1 cellular context compared by ENCODE assay signal in the genomic region with DNA sequence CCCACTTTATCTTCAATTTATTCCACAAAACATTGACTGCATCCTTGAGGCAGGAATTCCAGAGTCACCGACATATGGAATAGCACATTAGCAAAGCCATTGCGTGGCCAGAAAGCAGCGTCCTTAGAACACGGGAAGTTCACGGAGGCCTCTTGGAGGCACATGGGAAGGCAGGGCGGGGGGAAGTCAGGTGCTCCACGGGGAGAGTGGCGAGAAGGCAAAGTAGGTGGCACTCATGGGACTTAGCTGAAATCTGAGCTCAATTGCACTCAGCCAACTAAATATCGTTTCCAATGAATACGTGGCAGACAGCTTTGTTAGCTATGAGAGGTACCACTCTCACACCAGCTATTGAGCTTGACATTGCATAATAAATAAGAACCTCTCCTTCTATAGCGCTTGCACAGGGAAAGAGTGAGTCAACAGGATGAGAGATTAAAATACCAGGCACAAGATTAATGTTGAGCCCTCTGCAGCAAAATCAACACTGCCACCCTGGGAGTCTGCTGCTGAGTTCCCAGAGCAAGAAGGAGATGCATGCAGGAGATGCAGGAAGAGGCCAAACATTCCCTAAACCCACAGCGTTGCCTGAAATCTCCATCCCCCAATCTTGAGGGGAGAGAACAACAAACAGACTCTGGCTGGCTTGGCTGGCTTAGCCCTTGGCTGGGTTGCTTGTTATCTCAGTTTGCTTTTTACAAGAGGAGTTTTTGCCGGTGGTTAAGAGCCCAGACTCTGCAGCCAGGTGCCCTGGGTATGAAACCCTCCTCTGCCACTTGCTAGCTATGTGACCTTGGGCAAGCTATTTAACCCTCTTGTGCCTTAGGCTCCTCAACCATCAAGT.
TF ChIP-seq lines count a peak whose summit lies in the region.

No MANE protein-coding gene starts in this region.

TF ChIP-seq in H1, 55 proteins besides CTCF, POLR2A, EP300 and RAD21:
- TF ChIP-seq ASH2L (IDR thresholded peaks at IDR 0.05; ENCODE audit: low read length) (no peak), TBP (IDR thresholded peaks at IDR 0.05; ENCODE audit: low read depth, low read length) (no peak), KDM4A (IDR thresholded peaks at IDR 0.05; ENCODE audit: low read depth, low read length, severe bottlenecking) (no peak), MAFK (IDR thresholded peaks at IDR 0.05; ENCODE audit: low read depth, low read length) (no peak), BCL11A (IDR thresholded peaks at IDR 0.05; ENCODE audit: low read depth in 2 of 2, low read length in 2 of 2) (no peak), SIX5 (IDR thresholded peaks at IDR 0.05; ENCODE audit: low read depth, low read length) (no peak), KDM5A (IDR thresholded peaks at IDR 0.05; ENCODE audit: low read length) (no peak), CHD7 (IDR thresholded peaks at IDR 0.05; ENCODE audit: insufficient replicate concordance, low read length) (no peak)
- TF ChIP-seq, protein P1, sequence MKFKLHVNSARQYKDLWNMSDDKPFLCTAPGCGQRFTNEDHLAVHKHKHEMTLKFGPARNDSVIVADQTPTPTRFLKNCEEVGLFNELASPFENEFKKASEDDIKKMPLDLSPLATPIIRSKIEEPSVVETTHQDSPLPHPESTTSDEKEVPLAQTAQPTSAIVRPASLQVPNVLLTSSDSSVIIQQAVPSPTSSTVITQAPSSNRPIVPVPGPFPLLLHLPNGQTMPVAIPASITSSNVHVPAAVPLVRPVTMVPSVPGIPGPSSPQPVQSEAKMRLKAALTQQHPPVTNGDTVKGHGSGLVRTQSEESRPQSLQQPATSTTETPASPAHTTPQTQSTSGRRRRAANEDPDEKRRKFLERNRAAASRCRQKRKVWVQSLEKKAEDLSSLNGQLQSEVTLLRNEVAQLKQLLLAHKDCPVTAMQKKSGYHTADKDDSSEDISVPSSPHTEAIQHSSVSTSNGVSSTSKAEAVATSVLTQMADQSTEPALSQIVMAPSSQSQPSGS (IDR thresholded peaks at IDR 0.05; ENCODE audit: low read length), result no peak
